ENCODE assay signal across 30 cellular contexts in the genomic region with DNA sequence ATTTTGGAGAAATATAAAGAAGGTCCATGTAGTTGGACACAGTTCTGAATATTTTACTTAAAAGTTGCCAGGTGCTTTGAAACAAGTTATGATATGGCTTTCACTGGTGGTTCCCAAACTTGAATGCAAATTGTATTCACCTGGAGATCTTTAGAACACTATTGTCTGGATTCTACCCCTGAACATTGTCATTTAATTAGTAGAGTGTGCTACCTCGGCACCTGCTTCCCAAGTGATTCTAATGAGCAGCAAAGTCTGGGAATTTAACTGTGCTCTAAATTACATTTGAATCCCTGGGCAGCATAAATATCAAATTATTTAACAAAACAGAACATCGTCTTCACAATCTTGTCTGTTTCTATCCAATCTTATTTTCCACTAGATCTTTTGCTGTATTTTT.
"Had no signal": no experiment of that assay in that cellular context is flagged by ENCODE, and none has a peak within 500 bp of the region (broad histone marks: within the 10 kb centered on the region; RNA-seq: fewer than 3 reads in every experiment).

No MANE protein-coding gene starts in this region.

- H3K9me3 ChIP-seq: ascending aorta, colonic mucosa, esophagus squamous epithelium had no signal

- ATAC-seq: activated CD4-positive, alpha-beta T cell treated with anti-CD3 and anti-CD28 coated beads for 36 hours; activated naive CD4-positive, alpha-beta T cell treated with anti-CD3 and anti-CD28 coated beads, Interleukin-2, amount 50 U/mL, for 72 hours; activated T-cell treated with anti-CD3 and anti-CD28 coated beads, Interleukin-2, amount 50 U/mL, for 72 hours; gastroesophageal sphincter; heart right ventricle; T-helper 17 cell had no signal

- H3K4me3 ChIP-seq: ascending aorta, breast epithelium, cardiac muscle cell, colonic mucosa, esophagus squamous epithelium, gastroesophageal sphincter, heart right ventricle had no signal

- H3K27me3 ChIP-seq: ascending aorta, breast epithelium, cardiac muscle cell, colonic mucosa, esophagus squamous epithelium, gastroesophageal sphincter, heart right ventricle had no signal

- H3K4me1 ChIP-seq: ascending aorta, breast epithelium, colonic mucosa, esophagus squamous epithelium, gastroesophageal sphincter, heart right ventricle had no signal

- DNase-seq: activated CD4-positive, alpha-beta memory T cell treated with anti-CD3 and anti-CD28 coated beads, Interleukin-2, amount 10 ng/mL, durations not matched to agents 7 days and 5 days; activated CD4-positive, alpha-beta T cell treated with anti-CD3 and anti-CD28 coated beads for 36 hours; activated CD4-positive, alpha-beta T cell treated with anti-CD3 and anti-CD28 coated beads, Interleukin-2, amount 10 ng/mL, durations not matched to agents 24 days and 14 days; activated CD4-positive, alpha-beta T cell treated with anti-CD3 and anti-CD28 coated beads, Interleukin-2, amount 50 U/mL, for 4 hours; activated CD4-positive, CD25-positive, alpha-beta regulatory T cell; activated CD4-positive, CD25-positive, alpha-beta regulatory T cell treated with anti-CD3 and anti-CD28 coated beads, Interleukin-2, amount 50 U/mL, for 72 hours; activated CD8-positive, alpha-beta memory T cell treated with anti-CD3 and anti-CD28 coated beads, Interleukin-2, amount 50 U/mL, for 48 hours; activated gamma-delta T cell; activated naive CD4-positive, alpha-beta T cell; activated naive CD4-positive, alpha-beta T cell treated with anti-CD3 and anti-CD28 coated beads, Interleukin-2, amount 10 ng/mL, durations not matched to agents 7 days and 5 days; activated naive CD8-positive, alpha-beta T cell treated with anti-CD3 and anti-CD28 coated beads, Interleukin-2, amount 10 ng/mL, durations not matched to agents 7 days and 5 days; activated T-cell treated with anti-CD3 and anti-CD28 coated beads for 4 hours; activated T-cell treated with anti-CD3 and anti-CD28 coated beads, Interleukin-2, amount 50 U/mL, for 24 hours; activated T-cell treated with anti-CD3 and anti-CD28 coated beads, Interleukin-2, amount 50 U/mL, for 72 hours; central memory CD4-positive, alpha-beta T cell; cerebellar nuclear complex; colonic mucosa; effector CD8-positive, alpha-beta T cell; esophagus squamous epithelium; foreskin melanocyte; heart right ventricle; T-helper 17 cell; T1000; WERI-Rb-1 had no signal

- H3K27ac ChIP-seq: ascending aorta, breast epithelium, cardiac muscle cell, colonic mucosa, epithelial cell of prostate, esophagus squamous epithelium, gastroesophageal sphincter, heart right ventricle, WERI-Rb-1 had no signal

- H3K36me3 ChIP-seq: ascending aorta, breast epithelium, cardiac muscle cell, colonic mucosa, esophagus squamous epithelium, gastroesophageal sphincter, heart right ventricle, WERI-Rb-1 had no signal
